In genomic region chr14:103115086-103115679, GRCh38 we compare ENCODE assay signal across 1 cellular context.
A peak's percentile ranks its signal among the peaks of the same experiment; 100 is the strongest.
TF ChIP-seq lines count a peak whose summit lies in the region.
"Not testable (repeated sequence)": the region's sequence is repeated elsewhere in the genome, so short reads cannot be mapped to it uniquely, and the experiment has no call there.

No MANE protein-coding gene starts in this region.

TF ChIP-seq in HepG2, 621 proteins besides CTCF, POLR2A, EP300 and RAD21 (continued from another document):
- TF ChIP-seq ZBED4 (CRISPR knock-in tag; IDR thresholded peaks at IDR 0.05; ENCODE audit: borderline replicate concordance): peak; percentile 37
- TF ChIP-seq ZNF501 (CRISPR knock-in tag; IDR thresholded peaks at IDR 0.05): peak; percentile 42; the same call in 1 of the 2 replicates
- peak; percentile 4; the same call in 1 of the 2 replicates for TF ChIP-seq HMG20B (CRISPR knock-in tag; conservative IDR thresholded peaks at IDR 0.05)
- TF ChIP-seq CBX5 (CRISPR knock-in tag; IDR thresholded peaks at IDR 0.05; ENCODE audit: borderline replicate concordance): peak; percentile 84; the same call in 1 of the 2 replicates
- TF ChIP-seq RFXAP (CRISPR knock-in tag; IDR thresholded peaks at IDR 0.05; ENCODE audit: borderline replicate concordance): peak; percentile 70
- TF ChIP-seq ZMYM2 (CRISPR knock-in tag; IDR thresholded peaks at IDR 0.05): peak; percentile 99
- TF ChIP-seq ZBTB14 (CRISPR knock-in tag; IDR thresholded peaks at IDR 0.05): peak; percentile 23; the same call in 1 of the 2 replicates
- TF ChIP-seq NCOA1 (CRISPR knock-in tag; IDR thresholded peaks at IDR 0.05): peak; percentile 73; the same call in 1 of the 2 replicates
- TF ChIP-seq HNF4G (IDR thresholded peaks at IDR 0.05; ENCODE audit: borderline replicate concordance, low read depth, low read length); NR2F6 (IDR thresholded peaks at IDR 0.05): not testable (repeated sequence)
- 0 out of 2 replicates have a peak, but pooled peaks have one; percentile 42 for TF ChIP-seq HNF4G (CRISPR knock-in tag; IDR thresholded peaks at IDR 0.05; ENCODE audit: borderline replicate concordance, low read depth)
- peak; percentile 15 for TF ChIP-seq TEAD3 (CRISPR knock-in tag; optimal IDR thresholded peaks at IDR 0.05; ENCODE audit: borderline replicate concordance)
- TF ChIP-seq ZNF580 (CRISPR knock-in tag; IDR thresholded peaks at IDR 0.05; ENCODE audit: borderline replicate concordance, low read depth): peak; percentile 83; the same call in 1 of the 2 replicates
- peak; percentile 47 for TF ChIP-seq GATAD1 (CRISPR knock-in tag; IDR thresholded peaks at IDR 0.05)
- TF ChIP-seq KDM1A (CRISPR knock-in tag; IDR thresholded peaks at IDR 0.05): peak; percentile 87
- TF ChIP-seq ZNF800 (CRISPR knock-in tag; IDR thresholded peaks at IDR 0.05): 0 out of 2 replicates have a peak, but pooled peaks have one; percentile 30
- TF ChIP-seq SALL1 (CRISPR knock-in tag; IDR thresholded peaks at IDR 0.05): 0 out of 2 replicates have a peak, but pooled peaks have one; percentile 30
- TF ChIP-seq ZNF264 (CRISPR knock-in tag; IDR thresholded peaks at IDR 0.05): 0 out of 2 replicates have a peak, but pooled peaks have one; percentile 47
- peak; percentile 19; the same call in 1 of the 2 replicates for TF ChIP-seq ZNF547 (CRISPR knock-in tag; IDR thresholded peaks at IDR 0.05)
- peak; percentile 29; the same call in 1 of the 2 replicates for TF ChIP-seq KLF12 (CRISPR knock-in tag; IDR thresholded peaks at IDR 0.05; ENCODE audit: borderline replicate concordance)
- peak; percentile 90 for TF ChIP-seq ZMYM3 (CRISPR knock-in tag; IDR thresholded peaks at IDR 0.05)
- peak; percentile 55; the same call in 1 of the 2 replicates for TF ChIP-seq RXRB (CRISPR knock-in tag; IDR thresholded peaks at IDR 0.05; ENCODE audit: borderline replicate concordance)
- peak; percentile 38; the same call in 1 of the 2 replicates for TF ChIP-seq RARA (CRISPR knock-in tag; IDR thresholded peaks at IDR 0.05)
- TF ChIP-seq ZNF460 (CRISPR knock-in tag; IDR thresholded peaks at IDR 0.05; ENCODE audit: borderline replicate concordance): peak; percentile 100
- TF ChIP-seq HMGXB4 (CRISPR knock-in tag; IDR thresholded peaks at IDR 0.05; ENCODE audit: borderline replicate concordance in 1 of 2, low read depth in 1 of 2): peak in 1 of 2 experiments; percentile 37; a peak in 1 of 4 replicates
- peak; percentile 67 for TF ChIP-seq NR2F6 (CRISPR knock-in tag; IDR thresholded peaks at IDR 0.05)
- TF ChIP-seq HINFP (CRISPR knock-in tag; IDR thresholded peaks at IDR 0.05; ENCODE audit: low read depth): 0 out of 2 replicates have a peak, but pooled peaks have one; percentile 44
- TF ChIP-seq POGK (CRISPR knock-in tag; conservative IDR thresholded peaks at IDR 0.05): peak; percentile 34; the same call in 1 of the 2 replicates
- 0 out of 2 replicates have a peak, but pooled peaks have one; percentile 31 for TF ChIP-seq GABPB1 (CRISPR knock-in tag; IDR thresholded peaks at IDR 0.05)
- peak; percentile 40; the same call in 1 of the 2 replicates for TF ChIP-seq FOXA3 (CRISPR knock-in tag; IDR thresholded peaks at IDR 0.05)
- TF ChIP-seq MEIS2 (CRISPR knock-in tag; IDR thresholded peaks at IDR 0.05): 0 out of 2 replicates have a peak, but pooled peaks have one; percentile 47
- 0 out of 2 replicates have a peak, but pooled peaks have one; percentile 47 for TF ChIP-seq ZNF414 (CRISPR knock-in tag; IDR thresholded peaks at IDR 0.05)
- TF ChIP-seq SIX1 (CRISPR knock-in tag; IDR thresholded peaks at IDR 0.05; ENCODE audit: borderline replicate concordance): 0 out of 2 replicates have a peak, but pooled peaks have one; percentile 27
- peak; percentile 45; the same call in 1 of the 2 replicates for TF ChIP-seq TFDP2 (CRISPR knock-in tag; IDR thresholded peaks at IDR 0.05)
